In the genomic region with DNA sequence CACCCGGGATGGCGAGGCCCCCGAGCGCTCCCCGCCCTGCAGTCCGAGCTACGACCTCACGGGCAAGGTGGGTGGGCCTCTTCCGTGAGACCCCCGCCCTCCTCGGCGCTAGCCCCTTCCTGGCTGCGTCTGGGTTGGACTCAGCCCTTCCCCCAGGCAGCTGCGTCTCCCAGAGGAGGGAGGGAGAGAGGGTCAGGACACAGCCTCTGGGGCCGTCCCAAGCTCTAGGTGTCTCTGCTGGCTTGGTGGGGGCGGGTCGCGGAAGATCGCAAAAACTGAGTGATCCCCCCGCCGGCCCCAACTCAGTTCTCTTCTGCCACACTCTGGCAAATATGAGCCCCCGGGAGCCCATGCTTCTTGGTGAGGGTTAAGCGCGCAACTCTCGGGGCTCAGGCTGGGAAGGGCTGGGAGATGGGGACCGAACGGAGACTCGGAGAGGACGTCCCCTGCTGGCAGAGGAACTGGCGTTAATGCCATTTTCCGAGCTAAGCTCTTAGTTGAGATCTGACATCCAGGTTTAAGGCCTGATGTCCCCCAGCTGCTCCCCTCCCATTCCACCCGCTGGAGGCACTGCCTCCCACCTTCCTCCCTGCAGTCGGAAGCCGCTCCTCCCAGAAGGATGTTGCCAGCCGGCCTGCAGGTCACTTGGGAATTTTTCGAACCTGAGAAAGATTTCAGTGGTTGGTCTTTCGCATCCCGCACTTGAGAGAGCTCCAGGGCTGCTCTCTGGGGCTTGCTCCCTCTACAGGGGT, we compare ENCODE assay signal across 8 cellular contexts.
DNase-seq lines count a peak whose midpoint lies in the region; ATAC-seq lines count a peak whose summit lies in the region.

No MANE protein-coding gene starts in this region.

- no peak overlapping the region for H3K27ac ChIP-seq in substantia nigra (ENCODE audit: low read depth, low read length, poor library complexity, severe bottlenecking)

- no peaks in the 10 kb centered on the region for H3K27me3 Mint-ChIP-seq in activated naive CD8-positive, alpha-beta T cell

- H3K27ac Mint-ChIP-seq in activated naive CD8-positive, alpha-beta T cell = peak overlapping the region; percentile 86

- no peaks in the 10 kb centered on the region for H3K36me3 Mint-ChIP-seq in activated naive CD8-positive, alpha-beta T cell

- peak overlapping the region; percentile 85 for H3K4me3 Mint-ChIP-seq in activated naive CD8-positive, alpha-beta T cell

- H3K4me3 ChIP-seq in iPS-11a (ENCODE audit: low read depth, low read length) = peak overlapping the region; percentile 75

- no peak for ATAC-seq in HG03442 (IDR thresholded peaks at IDR 0.05; ENCODE audit: unreplicated experiment)

- H3K9me3 Mint-ChIP-seq in activated naive CD8-positive, alpha-beta T cell (ENCODE audit: low read depth) = no peaks in the 10 kb centered on the region

- peaks cover 50% of the 10 kb centered on the region for H3K4me1 Mint-ChIP-seq in activated naive CD8-positive, alpha-beta T cell (ENCODE audit: low read depth)

- DNase-seq in SKM-1 treated with dmso at 0.1 percent for 144 hours (lab: John Stamatoyannopoulos, UW; ENCODE audit: unreplicated experiment) (peak; percentile 33), SKM-1 (lab: John Stamatoyannopoulos, UW; ENCODE audit: unreplicated experiment) (no peak), NCI-H524 treated with DMSO at 0.1 percent for 48 hours (lab: John Stamatoyannopoulos, UW) (peak; percentile 81), substantia nigra (lab: John Stamatoyannopoulos, UW) (no peak)
- DNase-seq in stimulated activated CD8-positive, alpha-beta memory T cell treated with anti-CD3 and anti-CD28 coated beads, Interleukin-4, amount 100 ng/mL, for 48 hours = peak; percentile 66

Comparison
In these comparisons a context has a peak if more than half of its experiments do, and no peak if none do; other contexts are left out.
1. DNase-seq: peak in SKM-1 treated with dmso at 0.1 percent for 144 hours (single experiment), NCI-H524 treated with DMSO at 0.1 percent for 48 hours (single experiment) and stimulated activated CD8-positive, alpha-beta memory T cell treated with anti-CD3 and anti-CD28 coated beads, Interleukin-4, amount 100 ng/mL, for 48 hours (single experiment); none in SKM-1 (single experiment) and substantia nigra (0 of 49).